ENCODE assay signal across 23 cellular contexts in the genomic region with DNA sequence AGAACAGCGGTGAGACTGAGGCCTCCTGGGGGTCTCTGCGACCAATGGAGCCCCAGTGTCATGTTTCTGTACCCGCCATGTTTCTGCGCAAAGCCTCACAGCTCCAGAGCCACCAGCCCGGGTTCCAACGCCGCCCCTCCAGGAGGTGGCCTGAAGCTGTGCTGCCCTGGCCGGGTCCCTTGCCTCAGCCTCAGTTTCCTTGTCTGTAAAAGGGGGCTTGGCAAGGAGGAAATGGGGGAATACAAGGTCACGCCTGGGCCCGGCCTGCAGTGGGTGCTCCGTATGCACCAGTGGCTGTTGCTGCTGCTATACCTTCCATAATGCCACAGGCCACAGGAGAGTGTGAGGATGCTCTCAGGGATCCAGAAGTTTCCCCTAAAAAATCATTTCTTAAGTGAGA.
"Had no signal": no experiment of that assay in that cellular context is flagged by ENCODE, and none has a peak within 500 bp of the region (broad histone marks: within the 10 kb centered on the region; RNA-seq: fewer than 3 reads in every experiment).

No MANE protein-coding gene starts in this region.

- H3K4me1 ChIP-seq: colonic mucosa, esophagus squamous epithelium, gastrocnemius medialis, left lung, lower lobe of right lung had no signal

- H3K4me3 ChIP-seq: colonic mucosa, esophagus squamous epithelium, gastrocnemius medialis, hepatocyte, left lung, lower lobe of right lung, mucosa of descending colon had no signal

- DNase-seq: colonic mucosa; cortex of kidney; effector CD8-positive, alpha-beta T cell; effector memory CD8-positive, alpha-beta T cell; endodermal cell; erythroblast; esophagus squamous epithelium; foreskin fibroblast; foreskin melanocyte; gastrocnemius medialis; glutamatergic neuron; immature natural killer cell; islet precursor cell; kidney; kidney glomerular epithelial cell; lower lobe of right lung; mesenchymal stem cell; naive B cell had no signal

- H3K27ac ChIP-seq: colonic mucosa, epithelial cell of prostate, esophagus squamous epithelium, gastrocnemius medialis, hepatocyte, left lung, lower lobe of right lung had no signal

- H3K36me3 ChIP-seq: colonic mucosa, esophagus squamous epithelium, gastrocnemius medialis, left lung, lower lobe of right lung had no signal

- H3K9me3 ChIP-seq: colonic mucosa, esophagus squamous epithelium, gastrocnemius medialis, lower lobe of right lung, mucosa of descending colon had no signal

- ATAC-seq: effector memory CD8-positive, alpha-beta T cell; esophagus mucosa; gastrocnemius medialis; left lung; lower lobe of right lung; mucosa of descending colon had no signal

- H3K27me3 ChIP-seq: colonic mucosa, esophagus squamous epithelium, gastrocnemius medialis, hepatocyte, left lung had no signal
